ENCODE assay signal across 31 cellular contexts in genomic region chr6:88383183-88383582, GRCh38.
"Had no signal": no experiment of that assay in that cellular context is flagged by ENCODE, and none has a peak within 500 bp of the region (broad histone marks: within the 10 kb centered on the region; RNA-seq: fewer than 3 reads in every experiment).

No MANE protein-coding gene starts in this region.

- H3K4me1 Mint-ChIP-seq: immature natural killer cell, natural killer cell had no signal

- H3K27ac ChIP-seq: left lung, lower lobe of right lung, neural progenitor cell, neutrophil, ovary, skin epidermis, suprapubic skin, thoracic aorta, tibial artery, upper lobe of left lung, vagina had no signal

- H3K4me3 Mint-ChIP-seq: immature natural killer cell; mesothelial cell of epicardium; naive B cell; natural killer cell; nephron progenitor cell; neural progenitor cell; stimulated activated naive CD8-positive, alpha-beta T cell treated with anti-CD3 and anti-CD28 coated beads, Interleukin-15, Interleukin-2, amounts not matched to agents 100 ng/mL and 50 ng/mL, for 24 hours had no signal

- FAIRE-seq: islet of Langerhans, kidney had no signal

- H3K27me3 ChIP-seq: left lung, neural progenitor cell, neutrophil, ovary, suprapubic skin, tibial artery, upper lobe of left lung, vagina had no signal

- H3K9ac ChIP-seq: neural progenitor cell had no signal

- H3K4me3 ChIP-seq: left lung, lower lobe of right lung, neural progenitor cell, ovary, skin epidermis, suprapubic skin, thoracic aorta, tibial artery, upper lobe of left lung, vagina had no signal

- H3K27me3 Mint-ChIP-seq: stimulated activated naive CD8-positive, alpha-beta T cell treated with anti-CD3 and anti-CD28 coated beads, Interleukin-15, Interleukin-2, amounts not matched to agents 100 ng/mL and 50 ng/mL, for 24 hours had no signal

- H3K36me3 ChIP-seq: left lung, lower lobe of right lung, neural progenitor cell, neutrophil, ovary, suprapubic skin, thoracic aorta, tibial artery, upper lobe of left lung, vagina had no signal

- H3K36me3 Mint-ChIP-seq: immature natural killer cell, mesothelial cell of epicardium, naive B cell, natural killer cell, neural progenitor cell had no signal

- H3K9me3 Mint-ChIP-seq: immature natural killer cell; mesothelial cell of epicardium; nephron progenitor cell; neural progenitor cell; stimulated activated naive CD8-positive, alpha-beta T cell treated with anti-CD3 and anti-CD28 coated beads, Interleukin-15, Interleukin-2, amounts not matched to agents 100 ng/mL and 50 ng/mL, for 24 hours had no signal

- H2AFZ ChIP-seq: neural progenitor cell had no signal

- H3K9me3 ChIP-seq: left lung, lower lobe of right lung, neutrophil, ovary, suprapubic skin, thoracic aorta, tibial artery, upper lobe of left lung, vagina had no signal

- H3K27ac Mint-ChIP-seq: immature natural killer cell; mesothelial cell of epicardium; naive B cell; natural killer cell; nephron progenitor cell; progenitor cell of endocrine pancreas; stimulated activated naive CD8-positive, alpha-beta T cell treated with anti-CD3 and anti-CD28 coated beads, Interleukin-15, Interleukin-2, amounts not matched to agents 100 ng/mL and 50 ng/mL, for 24 hours had no signal

- DNase-seq: hippocampal formation; immature natural killer cell; kidney; left colon; left lung; lower lobe of right lung; mammary epithelial cell; mesenchymal stem cell; naive B cell; natural killer cell; nephron progenitor cell; ovary; retina; right cardiac atrium; stimulated activated CD4-positive, alpha-beta T cell treated with anti-CD3 and anti-CD28 coated beads, Interleukin-12 subunit alpha, Interleukin-12 subunit beta, amount 100 ng/mL, for 4 hours; stimulated activated CD4-positive, alpha-beta T cell treated with anti-CD3 and anti-CD28 coated beads, Interleukin-15, amount 100 ng/mL, for 24 hours; stimulated activated CD4-positive, alpha-beta T cell treated with anti-CD3 and anti-CD28 coated beads, Interleukin-2, amount 100 ng/mL, for 24 hours; stimulated activated CD4-positive, alpha-beta T cell treated with anti-CD3 and anti-CD28 coated beads, Interleukin-4, amount 100 ng/mL, for 1 hour; stimulated activated naive CD4-positive, alpha-beta T cell; tibial artery; upper lobe of left lung had no signal
